In genomic region chr2:46356993-46357392, GRCh38 we compare ENCODE assay signal across 16 cellular contexts. TPM values are rescaled to one million over a fixed set of nuclear protein-coding genes. Genes with fewer than 3 reads are reported as not detected.
DNase-seq lines count a peak whose midpoint lies in the region; ATAC-seq, FAIRE-seq and TF ChIP-seq lines count a peak whose summit lies in the region.
"Had no signal": no experiment of that assay in that cellular context is flagged by ENCODE, and none has a peak within 500 bp of the region (broad histone marks: within the 10 kb centered on the region; RNA-seq: fewer than 3 reads in every experiment).

No MANE protein-coding gene starts in this region.

- no peaks in the 10 kb centered on the region for H3K79me2 ChIP-seq in HepG2 (ENCODE audit: insufficient read depth, low read length)

- DNase-seq in activated CD8-positive, alpha-beta memory T cell treated with anti-CD3 and anti-CD28 coated beads, Interleukin-2, amount 10 ng/mL, durations not matched to agents 7 days and 5 days, result no peak
- no peak for DNase-seq in activated CD8-positive, alpha-beta memory T cell treated with anti-CD3 and anti-CD28 coated beads for 24 hours
- no peak for DNase-seq in HepG2 (ENCODE audit: low spot score)
- DNase-seq in right lobe of liver, result no peak
- no peak for DNase-seq in endothelial cell (ENCODE audit: low spot score)
- no peak for DNase-seq in activated CD4-positive, alpha-beta memory T cell treated with anti-CD3 and anti-CD28 coated beads for 36 hours
- DNase-seq: ACHN; CD4-positive, alpha-beta memory T cell; DMS79; GM23248; H7 had no signal

- H4K20me1 ChIP-seq in HepG2 (ENCODE audit: insufficient read depth, low read length), result no peaks in the 10 kb centered on the region; the same call in 1 of the 2 replicates

- H2AFZ ChIP-seq in HepG2 (ENCODE audit: low read length), result no peak overlapping the region
- H2AFZ ChIP-seq: GM23248 had no signal

- no peak for FAIRE-seq in HepG2 (lab: Jason Lieb, UNC)
- FAIRE-seq: GM12878, GM18507 had no signal

- peaks cover 38% of the 10 kb centered on the region for H3K4me1 Mint-ChIP-seq in activated CD8-positive, alpha-beta memory T cell treated with anti-CD3 and anti-CD28 coated beads, Interleukin-2, amount 10 ng/mL, durations not matched to agents 7 days and 5 days
- peaks cover 17% of the 10 kb centered on the region for H3K4me1 Mint-ChIP-seq in endothelial cell (ENCODE audit: unreplicated experiment)
- H3K4me1 Mint-ChIP-seq in activated CD4-positive, alpha-beta memory T cell treated with anti-CD3 and anti-CD28 coated beads for 36 hours (ENCODE audit: low read depth), result peaks cover 31% of the 10 kb centered on the region

- peaks cover 61 to 97% of the 10 kb centered on the region in 2 experiments for H3K36me3 ChIP-seq in HepG2 (replicated peaks in 1 of 2; ENCODE audit: control insufficient read depth in 1 of 2, insufficient read depth in 2 of 2, low read length in 2 of 2)
- H3K36me3 ChIP-seq in right lobe of liver, result peaks cover 11 to 78% (median 39%) of the 10 kb centered on the region in 4 donors

- no peak overlapping the region for H3K9ac ChIP-seq in HepG2 (ENCODE audit: insufficient read depth, low read depth, low read length)
- H3K9ac ChIP-seq: GM23248 had no signal

- H3K4me1 ChIP-seq in HepG2 (ENCODE audit: insufficient read depth, low read length) (peaks cover 23% of the 10 kb centered on the region), right lobe of liver (peaks cover 0 to 5% (median 0%) of the 10 kb centered on the region in 4 donors)

- BruUV-seq in HepG2 (replicated peaks; lab: Mats Ljungman, UMichigan), result no TSS peak

- no peak for TF ChIP-seq RAD21 in HepG2 (CRISPR knock-in tag; IDR thresholded peaks at IDR 0.05)

- ATAC-seq in activated CD8-positive, alpha-beta memory T cell treated with anti-CD3 and anti-CD28 coated beads, Interleukin-2, amount 10 ng/mL, durations not matched to agents 7 days and 5 days, result no peak
- ATAC-seq in HepG2 (no peak), right lobe of liver (no peak), HG03196 (IDR thresholded peaks at IDR 0.05; ENCODE audit: unreplicated experiment) (no peak), HG03135 (IDR thresholded peaks at IDR 0.05; ENCODE audit: unreplicated experiment) (no peak)
- ATAC-seq: GM12878 had no signal

- H3K27me3 Mint-ChIP-seq in activated CD8-positive, alpha-beta memory T cell treated with anti-CD3 and anti-CD28 coated beads, Interleukin-2, amount 10 ng/mL, durations not matched to agents 7 days and 5 days, result no peaks in the 10 kb centered on the region
- H3K27me3 Mint-ChIP-seq in endothelial cell (ENCODE audit: unreplicated experiment), result peaks cover 10% of the 10 kb centered on the region
- H3K27me3 Mint-ChIP-seq in activated CD4-positive, alpha-beta memory T cell treated with anti-CD3 and anti-CD28 coated beads for 36 hours, result no peaks in the 10 kb centered on the region
- H3K27me3 Mint-ChIP-seq: CD4-positive, alpha-beta memory T cell had no signal

- POLR2A ChIA-PET in HepG2 (lab: Yijun Ruan, JAX), result interaction anchor here (1.2 kb wide), 1 partner anchor 127 kb away, joined by 3 read pairs; no protein-coding TSS in a partner anchor
- POLR2A ChIA-PET in activated CD4-positive, alpha-beta memory T cell treated with anti-CD3 and anti-CD28 coated beads for 36 hours (lab: Charles Lee), result no interaction called here

- H3K36me3 Mint-ChIP-seq in activated CD8-positive, alpha-beta memory T cell treated with anti-CD3 and anti-CD28 coated beads, Interleukin-2, amount 10 ng/mL, durations not matched to agents 7 days and 5 days, result peaks cover 36% of the 10 kb centered on the region
- peaks cover 91% of the 10 kb centered on the region for H3K36me3 Mint-ChIP-seq in endothelial cell (ENCODE audit: low read depth, unreplicated experiment)
- peaks cover 4% of the 10 kb centered on the region for H3K36me3 Mint-ChIP-seq in activated CD4-positive, alpha-beta memory T cell treated with anti-CD3 and anti-CD28 coated beads for 36 hours

- peak overlapping the region; percentile 47 for H3K27ac Mint-ChIP-seq in activated CD8-positive, alpha-beta memory T cell treated with anti-CD3 and anti-CD28 coated beads, Interleukin-2, amount 10 ng/mL, durations not matched to agents 7 days and 5 days
- no peak overlapping the region for H3K27ac Mint-ChIP-seq in endothelial cell (ENCODE audit: unreplicated experiment)
- H3K27ac Mint-ChIP-seq in activated CD4-positive, alpha-beta memory T cell treated with anti-CD3 and anti-CD28 coated beads for 36 hours, result no peak overlapping the region

- H3K27ac ChIP-seq in HepG2 (ENCODE audit: extremely low read length, insufficient read depth, low read length), result no peak overlapping the region
- no peak overlapping the region for H3K27ac ChIP-seq in right lobe of liver
- H3K27ac ChIP-seq: C4-2B, GM23248 had no signal

- CTCF ChIA-PET in activated CD8-positive, alpha-beta memory T cell treated with anti-CD3 and anti-CD28 coated beads, Interleukin-2, amount 10 ng/mL, durations not matched to agents 7 days and 5 days (lab: Charles Lee), result interaction anchor here (1.4 to 2.2 kb wide), 2 partner anchors 8 to 15 kb away, joined by 3 to 7 read pairs; no protein-coding TSS in a partner anchor
- CTCF ChIA-PET in HepG2 (lab: Yijun Ruan, JAX; ENCODE audit: low intra/inter-chr PET ratio, low total read pairs), result no interaction called here
- CTCF ChIA-PET in activated CD4-positive, alpha-beta memory T cell treated with anti-CD3 and anti-CD28 coated beads for 36 hours (lab: Charles Lee), result interaction anchor here (0.8 to 1.2 kb wide), 3 partner anchors 9 to 346 kb away, joined by 3 to 4 read pairs (median 3); no protein-coding TSS in a partner anchor

- in situ Hi-C loops in HepG2 (cut with HindIII; ENCODE audit: extremely low pct_ligation_motif_present, low pct_unique_long_range_greater_than_20kb), result loop anchor here (10.0 kb wide), 1 partner anchor 282 kb away; no protein-coding TSS in a partner anchor

- H3K4me2 ChIP-seq in HepG2 (ENCODE audit: low read depth, low read length), result no peak overlapping the region

- no peaks in the 10 kb centered on the region for H3K9me3 Mint-ChIP-seq in activated CD8-positive, alpha-beta memory T cell treated with anti-CD3 and anti-CD28 coated beads, Interleukin-2, amount 10 ng/mL, durations not matched to agents 7 days and 5 days (ENCODE audit: low read depth)
- no peaks in the 10 kb centered on the region for H3K9me3 Mint-ChIP-seq in endothelial cell (ENCODE audit: unreplicated experiment)
- H3K9me3 Mint-ChIP-seq in activated CD4-positive, alpha-beta memory T cell treated with anti-CD3 and anti-CD28 coated beads for 36 hours, result no peaks in the 10 kb centered on the region
- H3K9me3 Mint-ChIP-seq: CD4-positive, alpha-beta memory T cell had no signal

- TF ChIP-seq POLR2A in HepG2 (IDR thresholded peaks at IDR 0.05; ENCODE audit: insufficient read depth in 1 of 2, low read depth in 2 of 2, low read length in 2 of 2) (0 out of 4 replicates have a peak, but pooled peaks of 1 of the 2 experiments have one; percentile 19), right lobe of liver (IDR thresholded peaks at IDR 0.05) (no peak)

- H3K9me3 ChIP-seq in HepG2 (ENCODE audit: low read length), result no peaks in the 10 kb centered on the region
- H3K9me3 ChIP-seq in right lobe of liver, result no peaks in the 10 kb centered on the region

- no CpG with 5 or more reads among the region's 1 CpG for WGBS in HepG2 (ENCODE audit: low lambda C conversion rate)
- WGBS in right lobe of liver (ENCODE audit: insufficient coverage, low coverage, low lambda C conversion rate, missing lambda C conversion rate), result no CpG with 5 or more reads among the region's 1 CpG

- H3K27me3 ChIP-seq in HepG2 (ENCODE audit: control insufficient read depth in 1 of 2, insufficient read depth in 2 of 2, low read length in 2 of 2) (no peaks in the 10 kb centered on the region), right lobe of liver (no peaks in the 10 kb centered on the region)

- H3K4me3 Mint-ChIP-seq in activated CD8-positive, alpha-beta memory T cell treated with anti-CD3 and anti-CD28 coated beads, Interleukin-2, amount 10 ng/mL, durations not matched to agents 7 days and 5 days, result no peak overlapping the region
- H3K4me3 Mint-ChIP-seq in endothelial cell (ENCODE audit: unreplicated experiment), result peak overlapping the region; percentile 23
- no peak overlapping the region for H3K4me3 Mint-ChIP-seq in activated CD4-positive, alpha-beta memory T cell treated with anti-CD3 and anti-CD28 coated beads for 36 hours
- H3K4me3 Mint-ChIP-seq: CD4-positive, alpha-beta memory T cell had no signal

- TF ChIP-seq CTCF in HepG2 (CRISPR knock-in tag; IDR thresholded peaks at IDR 0.05), result no peak
- no peak for TF ChIP-seq CTCF in right lobe of liver (IDR thresholded peaks at IDR 0.05)
- TF ChIP-seq CTCF in endothelial cell (IDR thresholded peaks at IDR 0.05; ENCODE audit: unreplicated experiment), result no peak

- intact Hi-C loops in HepG2 (cut with micrococcal nuclease; ENCODE audit: unreplicated experiment), result no loop called here
- intact Hi-C loops in right lobe of liver (cut with DNase I), result no loop called here
- intact Hi-C loops in activated CD4-positive, alpha-beta memory T cell treated with anti-CD3 and anti-CD28 coated beads for 36 hours (cut with micrococcal nuclease), result no loop called here

- no peak for TF ChIP-seq EP300 in HepG2 (IDR thresholded peaks at IDR 0.05; ENCODE audit: low read depth in 2 of 2, low read length in 2 of 2)
- TF ChIP-seq EP300 in HepG2 (CRISPR knock-in tag; IDR thresholded peaks at IDR 0.05; ENCODE audit: borderline replicate concordance), result no peak

- H3K4me3 ChIP-seq in HepG2 (replicated peaks in 1 of 3; ENCODE audit: insufficient read depth in 1 of 3, low read depth in 2 of 3, low read length in 3 of 3) (no peak overlapping the region), right lobe of liver (no peak overlapping the region)
- H3K4me3 ChIP-seq: GM12878, GM23248 had no signal

RNA-seq across cellular contexts. Expression of gene EPAS1, which starts 59.8 kb away (rescaled TPM):
- 10 to 100 TPM; 15.6 to 42.5 TPM for total RNA-seq in activated CD8-positive, alpha-beta memory T cell treated with anti-CD3 and anti-CD28 coated beads, Interleukin-2, amount 10 ng/mL, durations not matched to agents 7 days and 5 days
- 47.1 and 64.9 TPM in 2 replicates for total RNA-seq in HepG2 (2016; rRNA removed; fragmentation: Illumina TruSeq; extraction: Trizol)
- total RNA-seq in HepG2 (2016; cell fraction: cytosol; rRNA removed; fragmentation: Illumina TruSeq; extraction: Trizol; ENCODE audit: low read depth), result 15.6 and 21.2 TPM in 2 replicates
- total RNA-seq in HepG2 (2016; cell fraction: insoluble cytoplasmic fraction; rRNA removed; fragmentation: Illumina TruSeq; extraction: Trizol), result 45.9 and 54.8 TPM in 2 replicates
- 54.5 and 63.7 TPM in 2 replicates for total RNA-seq in HepG2 (2016; cell fraction: membrane; rRNA removed; fragmentation: Illumina TruSeq; extraction: Trizol)
- total RNA-seq in HepG2 (2016; cell fraction: nucleus; rRNA removed; fragmentation: Illumina TruSeq; extraction: Trizol), result 54.3 and 61.3 TPM in 2 replicates
- polyA plus RNA-seq in HepG2 (2011; rRNA removed), result 182 and 202 TPM in 2 replicates
- polyA plus RNA-seq in HepG2 (2011; cell fraction: cytosol; rRNA removed), result 62.2 and 87.1 TPM in 2 replicates
- polyA plus RNA-seq in HepG2 (2011; cell fraction: nucleus; rRNA removed), result 133 and 141 TPM in 2 replicates
- 97.8 and 103 TPM in 2 replicates for polyA plus RNA-seq in HepG2 (2012)
- polyA plus RNA-seq in HepG2 (2016; cell fraction: cytosol; fragmentation: Illumina TruSeq; extraction: Trizol; ENCODE audit: low read depth), result 15.2 and 19.3 TPM in 2 replicates
- polyA plus RNA-seq in HepG2 (2016; cell fraction: insoluble cytoplasmic fraction; fragmentation: Illumina TruSeq; extraction: Trizol; ENCODE audit: low read depth), result 72.5 and 91.0 TPM in 2 replicates
- polyA plus RNA-seq in HepG2 (2016; cell fraction: membrane; fragmentation: Illumina TruSeq; extraction: Trizol; ENCODE audit: low read depth), result 64.7 and 77.7 TPM in 2 replicates
- polyA plus RNA-seq in HepG2 (2016; cell fraction: nucleus; fragmentation: Illumina TruSeq; extraction: Trizol; ENCODE audit: insufficient read depth, low read depth), result 74.5 and 82.8 TPM in 2 replicates
- polyA minus RNA-seq in HepG2 (2011; rRNA and poly(A)+ RNA removed; ENCODE audit: low replicate concordance), result 156 and 217 TPM in 2 replicates
- 122 and 129 TPM in 2 replicates for polyA minus RNA-seq in HepG2 (2011; cell fraction: cytosol; rRNA and poly(A)+ RNA removed)
- polyA minus RNA-seq in HepG2 (2011; cell fraction: nucleus; rRNA and poly(A)+ RNA removed), result 185 and 262 TPM in 2 replicates
- total RNA-seq in right lobe of liver, result 100 to 1,000 TPM; 101 to 232 (median 170) TPM
- total RNA-seq in endothelial cell (ENCODE audit: unreplicated experiment), result 280 TPM
- 10 to 100 TPM; 51.0 to 54.6 TPM for total RNA-seq in activated CD4-positive, alpha-beta memory T cell treated with anti-CD3 and anti-CD28 coated beads for 36 hours
